In genomic region chr18:1002653-1003178, GRCh38 we compare ENCODE assay signal across 29 cellular contexts.
DNase-seq lines count a peak whose midpoint lies in the region; ATAC-seq, FAIRE-seq and TF ChIP-seq lines count a peak whose summit lies in the region.
"Had no signal": no experiment of that assay in that cellular context is flagged by ENCODE, and none has a peak within 500 bp of the region (broad histone marks: within the 10 kb centered on the region; RNA-seq: fewer than 3 reads in every experiment).

No MANE protein-coding gene starts in this region.

- H3F3A ChIP-seq in smooth muscle cell (ENCODE audit: low read depth) (no peaks in the 10 kb centered on the region), GM23338 (replicated peaks; ENCODE audit: low read depth) (no peaks in the 10 kb centered on the region)

- H4K20me1 ChIP-seq in endothelial cell of umbilical vein (replicated peaks; ENCODE audit: control insufficient read depth, extremely low read depth, insufficient read depth, low read length) (no peaks in the 10 kb centered on the region), smooth muscle cell (ENCODE audit: low read depth) (no peaks in the 10 kb centered on the region), GM23338 (replicated peaks; ENCODE audit: insufficient read depth) (no peaks in the 10 kb centered on the region)

- H3K4me1 ChIP-seq in endothelial cell of umbilical vein (ENCODE audit: control insufficient read depth, extremely low read depth, insufficient read depth, low read length) (peaks cover 16% of the 10 kb centered on the region), smooth muscle cell (ENCODE audit: low read depth) (peaks cover 18% of the 10 kb centered on the region), colonic mucosa (no peaks in the 10 kb centered on the region), GM23338 (ENCODE audit: insufficient read depth) (peaks cover 13% of the 10 kb centered on the region)
- H3K4me1 ChIP-seq: thyroid gland had no signal

- H3K9ac ChIP-seq in endothelial cell of umbilical vein (replicated peaks; ENCODE audit: extremely low read depth, insufficient read depth, low read length) = peak overlapping the region; percentile 44
- H3K9ac ChIP-seq in smooth muscle cell (ENCODE audit: low read depth) = no peak overlapping the region
- no peak overlapping the region for H3K9ac ChIP-seq in colonic mucosa (ENCODE audit: low read depth in 2 of 2, low read length in 2 of 2)

- H3K27me3 Mint-ChIP-seq in GM23338 (ENCODE audit: insufficient read depth, low read depth, poor library complexity) = peaks cover 2% of the 10 kb centered on the region
- H3K27me3 Mint-ChIP-seq: CD4-positive, alpha-beta T cell; progenitor cell of endocrine pancreas; stimulated activated naive B cell treated with anti-CD40 and anti-IgM and Interleukin-4, amounts not matched to agents 10 μg/mL and 1 μg/mL and 100 μg/mL, for 72 hours had no signal

- BruUV-seq in endothelial cell of umbilical vein (replicated peaks; lab: Mats Ljungman, UMichigan) = no TSS peak

- H3K27me3 ChIP-seq in endothelial cell of umbilical vein (ENCODE audit: control insufficient read depth in 2 of 2, insufficient read depth in 2 of 2, low read length in 2 of 2) (no peaks in the 10 kb centered on the region), smooth muscle cell (ENCODE audit: low read depth) (no peaks in the 10 kb centered on the region), colonic mucosa (no peaks in the 10 kb centered on the region), GM23338 (ENCODE audit: insufficient read depth) (no peaks in the 10 kb centered on the region)
- H3K27me3 ChIP-seq: thyroid gland had no signal

- H2AFZ ChIP-seq in endothelial cell of umbilical vein (ENCODE audit: low read depth, low read length) (peak overlapping the region; percentile 75), smooth muscle cell (ENCODE audit: low read depth) (no peak overlapping the region), GM23338 (no peak overlapping the region)

- WGBS in smooth muscle cell (ENCODE audit: low lambda C conversion rate) = 73% methylated on average over 2 of the region's 2 CpGs

- peaks cover 5% of the 10 kb centered on the region; the same call in 2 of the 3 replicates for H3K36me3 Mint-ChIP-seq in GM23338 (ENCODE audit: low read depth)
- H3K36me3 Mint-ChIP-seq: stimulated activated naive B cell treated with anti-CD40 and anti-IgM and Interleukin-4, amounts not matched to agents 10 μg/mL and 1 μg/mL and 100 μg/mL, for 72 hours; T-cell had no signal

- intact Hi-C loops in endothelial cell of umbilical vein (cut with micrococcal nuclease) = loop anchor here (1.0 kb wide), 1 partner anchor 15 kb away; no protein-coding TSS in a partner anchor
- intact Hi-C loops in colonic mucosa (cut with DNase I) = no loop called here

- TF ChIP-seq POLR2A in endothelial cell of umbilical vein (IDR thresholded peaks at IDR 0.05; ENCODE audit: low read depth, low read length) = no peak

- H3K9me3 Mint-ChIP-seq in GM23338 = peaks cover 4% of the 10 kb centered on the region; the same call in 2 of the 3 replicates

- H3K79me2 ChIP-seq in endothelial cell of umbilical vein (ENCODE audit: control insufficient read depth, insufficient read depth, low read length) (no peaks in the 10 kb centered on the region), smooth muscle cell (ENCODE audit: low read depth) (no peaks in the 10 kb centered on the region), GM23338 (replicated peaks; ENCODE audit: insufficient read depth) (peaks cover 9% of the 10 kb centered on the region; the same call in 1 of the 2 replicates)

- H3K9me2 ChIP-seq in GM23338 (ENCODE audit: insufficient read depth) = 0 out of 2 replicates have a peak, but pooled peaks cover 13% of the 10 kb centered on the region

- no peaks in the 10 kb centered on the region for H3K36me3 ChIP-seq in endothelial cell of umbilical vein (ENCODE audit: control insufficient read depth in 2 of 2, extremely low read depth in 1 of 2, insufficient read depth in 2 of 2, low read length in 2 of 2)
- no peaks in the 10 kb centered on the region for H3K36me3 ChIP-seq in smooth muscle cell (ENCODE audit: low read depth)
- H3K36me3 ChIP-seq in colonic mucosa = no peaks in the 10 kb centered on the region
- H3K36me3 ChIP-seq in GM23338 (ENCODE audit: insufficient read depth) = no peaks in the 10 kb centered on the region
- H3K36me3 ChIP-seq: thyroid gland, WERI-Rb-1 had no signal

- H3K27ac ChIP-seq in RWPE1 (no peak overlapping the region), endothelial cell of umbilical vein (ENCODE audit: insufficient read depth, low read depth, low read length) (peak overlapping the region; percentile 80), smooth muscle cell (ENCODE audit: low read depth) (no peak overlapping the region), colonic mucosa (no peak overlapping the region), GM23338 (ENCODE audit: low read depth) (no peak overlapping the region)
- H3K27ac ChIP-seq: thyroid gland, WERI-Rb-1 had no signal

- peaks cover 10% of the 10 kb centered on the region for H3K4me1 Mint-ChIP-seq in GM23338
- H3K4me1 Mint-ChIP-seq: stimulated activated naive B cell treated with anti-CD40 and anti-IgM and Interleukin-4, amounts not matched to agents 10 μg/mL and 1 μg/mL and 100 μg/mL, for 72 hours; T-cell had no signal

- ATAC-seq in omental fat pad (ENCODE audit: low FRiP score) = peak; percentile 60
- no peak for ATAC-seq in GM23338
- ATAC-seq: esophagus mucosa; HepG2; left lobe of liver; stimulated activated naive B cell treated with anti-CD40 and anti-IgM and Interleukin-4, amounts not matched to agents 10 μg/mL and 1 μg/mL and 100 μg/mL, for 72 hours; T-cell had no signal

- TF ChIP-seq CTCF in RWPE1 (conservative IDR thresholded peaks at IDR 0.05; ENCODE audit: low read depth) (no peak), endothelial cell of umbilical vein (IDR thresholded peaks at IDR 0.05; ENCODE audit: extremely low read depth in 1 of 2, insufficient read depth in 1 of 2, low read depth in 1 of 2, low read length in 2 of 2) (no peak), omental fat pad (IDR thresholded peaks at IDR 0.05) (no peak), smooth muscle cell (IDR thresholded peaks at IDR 0.05; ENCODE audit: borderline replicate concordance, insufficient read depth, poor library complexity, severe bottlenecking) (no peak), colonic mucosa (IDR thresholded peaks at IDR 0.05) (no peak), GM23338 (conservative IDR thresholded peaks at IDR 0.05; ENCODE audit: low read depth in 2 of 2) (no peak)

- peak; percentile 89 for FAIRE-seq in endothelial cell of umbilical vein (lab: Jason Lieb, UNC)
- FAIRE-seq: GM12892, HepG2 had no signal

- POLR2A ChIA-PET in RWPE1 (lab: Yijun Ruan, JAX; ENCODE audit: low non-redundant PET) (no interaction called here), endothelial cell of umbilical vein (lab: Charles Lee) (no interaction called here)

- H3K4me2 ChIP-seq in endothelial cell of umbilical vein (ENCODE audit: insufficient read depth, low read length) = peak overlapping the region; percentile 74
- no peak overlapping the region for H3K4me2 ChIP-seq in smooth muscle cell
- no peak overlapping the region for H3K4me2 ChIP-seq in GM23338

- dilution Hi-C loops in endothelial cell of umbilical vein (cut with MboI; ENCODE audit: extremely low pct_ligation_motif_present, low sequenced_read_pairs) = no loop called here

- H3K4me3 ChIP-seq in endothelial cell of umbilical vein (replicated peaks in 1 of 3; ENCODE audit: insufficient read depth in 1 of 3, low read depth in 1 of 3, low read length in 3 of 3) (no peak overlapping the region), smooth muscle cell (no peak overlapping the region), colonic mucosa (no peak overlapping the region), GM23338 (no peak overlapping the region)
- H3K4me3 ChIP-seq: thyroid gland had no signal

- H3K4me3 Mint-ChIP-seq in GM23338 = no peak overlapping the region
- H3K4me3 Mint-ChIP-seq: CD4-positive, alpha-beta T cell; H9; neural crest cell; stimulated activated naive B cell treated with anti-CD40 and anti-IgM and Interleukin-4, amounts not matched to agents 10 μg/mL and 1 μg/mL and 100 μg/mL, for 72 hours; T-cell had no signal

- CTCF ChIA-PET in RWPE1 (lab: Yijun Ruan, JAX) = no interaction called here
- CTCF ChIA-PET in endothelial cell of umbilical vein (lab: Charles Lee) = interaction anchor here (0.7 to 1.4 kb wide), 5 partner anchors 9 to 41 kb away, joined by 3 to 4 read pairs (median 4); no protein-coding TSS in a partner anchor

- H3K27ac Mint-ChIP-seq in GM23338 = no peak overlapping the region
- H3K27ac Mint-ChIP-seq: CD4-positive, alpha-beta T cell; H9; progenitor cell of endocrine pancreas; T-cell had no signal

- H3K9me3 ChIP-seq in endothelial cell of umbilical vein (replicated peaks; ENCODE audit: control insufficient read depth, insufficient read depth, low read length) (no peaks in the 10 kb centered on the region), smooth muscle cell (replicated peaks; ENCODE audit: low read depth) (no peaks in the 10 kb centered on the region), colonic mucosa (no peaks in the 10 kb centered on the region)
- H3K9me3 ChIP-seq: thyroid gland had no signal

- peak; percentile 38 for DNase-seq in GM03348 (ENCODE audit: low spot score)
- peak; percentile 33 for DNase-seq in RWPE1 (ENCODE audit: low spot score)
- DNase-seq in endothelial cell of umbilical vein (ENCODE audit: low read depth, low spot score) = peak; percentile 92
- no peak for DNase-seq in omental fat pad (ENCODE audit: low spot score)
- DNase-seq in smooth muscle cell (lab: John Stamatoyannopoulos, UW; ENCODE audit: unreplicated experiment) = no peak
- DNase-seq in colonic mucosa = no peak
- DNase-seq in NOMO-1 (lab: John Stamatoyannopoulos, UW; ENCODE audit: unreplicated experiment in 2 of 2) = no peak
- DNase-seq in GM23338 (ENCODE audit: low spot score) = no peak
- DNase-seq: activated CD4-positive, alpha-beta T cell treated with anti-CD3 and anti-CD28 coated beads, Interleukin-2, amount 50 U/mL, for 48 hours; activated gamma-delta T cell treated with Interleukin-2 at 50 U/mL for 16 hours; amniotic stem cell; CD4-positive, alpha-beta T cell; effector CD4-positive, alpha-beta T cell; glutamatergic neuron; H9; NCI-H2107; NCI-H524; SHP77; stimulated activated CD4-positive, alpha-beta T cell treated with anti-CD3 and anti-CD28 coated beads, Interleukin-2, amount 100 ng/mL, for 24 hours; stimulated activated naive B cell treated with anti-CD40 and anti-IgM and Interleukin-4, amounts not matched to agents 10 μg/mL and 1 μg/mL and 100 μg/mL, for 72 hours; T-cell; thyroid gland; WERI-Rb-1 had no signal

- no peaks in the 10 kb centered on the region for H3K9me1 ChIP-seq in endothelial cell of umbilical vein (replicated peaks; ENCODE audit: control insufficient read depth, extremely low read depth, insufficient read depth, low read length)

TF ChIP-seq in endothelial cell of umbilical vein, 7 proteins besides CTCF, POLR2A, EP300 and RAD21 (continues in another document):
- TF ChIP-seq MYC (IDR thresholded peaks at IDR 0.05; ENCODE audit: low read depth, low read length) (no peak), JUN (IDR thresholded peaks at IDR 0.05; ENCODE audit: borderline replicate concordance, insufficient read depth, insufficient read length, low read depth) (peak; percentile 42)

Comparison
In these comparisons a context has a peak if more than half of its experiments do, and no peak if none do; other contexts are left out.
1. DNase-seq: peak in GM03348 (single experiment), RWPE1 (single experiment) and endothelial cell of umbilical vein (single experiment); none in omental fat pad (single experiment), smooth muscle cell (single experiment), colonic mucosa (single experiment), NOMO-1 (0 of 2) and GM23338 (single experiment).